In the genomic region with DNA sequence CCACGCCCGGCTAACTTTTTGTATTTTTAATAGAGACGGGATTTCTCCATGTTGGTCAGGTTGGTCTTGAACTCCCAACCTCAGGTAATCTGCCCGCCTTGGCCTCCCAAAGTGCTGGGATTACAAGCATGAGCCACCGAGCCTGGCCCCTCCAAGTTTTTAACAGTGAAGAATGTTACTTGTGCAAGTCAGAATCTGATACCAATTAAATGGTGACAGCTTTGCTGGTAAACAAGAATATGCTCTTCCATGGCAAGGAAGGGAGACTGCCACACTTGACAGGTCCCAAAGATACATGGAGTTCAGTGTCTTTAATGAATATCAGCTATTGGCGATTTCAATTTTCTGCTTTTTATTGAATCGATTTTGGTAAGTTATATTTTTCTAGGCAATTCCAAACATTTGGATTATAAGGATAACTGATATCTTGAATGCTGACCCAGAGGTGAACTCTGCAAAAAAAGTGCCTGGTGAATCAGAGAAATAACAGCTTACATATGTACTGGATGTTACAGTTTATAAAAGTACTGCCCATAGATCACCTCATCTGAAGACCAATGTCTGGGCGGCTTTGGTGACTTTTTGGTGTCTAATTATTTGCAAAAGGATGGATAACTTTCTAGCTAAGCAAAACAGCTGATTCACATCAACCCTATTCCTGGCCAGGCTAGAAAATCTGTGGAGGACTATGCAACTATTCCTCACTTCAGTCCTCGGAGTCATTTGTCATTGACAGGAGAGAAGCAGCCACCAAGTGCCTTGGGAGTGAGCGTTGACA, we compare ENCODE assay signal across 8 cellular contexts. TPM values are rescaled to one million over a fixed set of nuclear protein-coding genes. Genes with fewer than 3 reads are reported as not detected.
DNase-seq lines count a peak whose midpoint lies in the region; TF ChIP-seq lines count a peak whose summit lies in the region.

No MANE protein-coding gene starts in this region.

- H3K27me3 Mint-ChIP-seq in IgD-negative memory B cell: no peaks in the 10 kb centered on the region

- no peaks in the 10 kb centered on the region for H3K9me3 Mint-ChIP-seq in IgD-negative memory B cell

- peaks cover 4% of the 10 kb centered on the region for H3K36me3 Mint-ChIP-seq in IgD-negative memory B cell

- H3K4me1 ChIP-seq in muscle layer of duodenum (ENCODE audit: control insufficient read depth in 1 of 2, insufficient read depth in 2 of 2, low read length in 2 of 2): peaks cover 3 to 16% of the 10 kb centered on the region in 2 donors

- DNase-seq in AG04449 (ENCODE audit: low read depth, low spot score): no peak
- peak in 1 of 2 donors; percentile 16 for DNase-seq in cardiac fibroblast (ENCODE audit: low read depth in 2 of 2)
- no peak for DNase-seq in cerebellar nuclear complex (lab: John Stamatoyannopoulos, UW)
- DNase-seq in T1000 (lab: John Stamatoyannopoulos, UW): no peak
- no peak for DNase-seq in activated gamma-delta T cell treated with Interleukin-2 at 50 U/mL for 16 hours
- no peak for DNase-seq in COLO668 (lab: John Stamatoyannopoulos, UW; ENCODE audit: unreplicated experiment)

- no peaks in the 10 kb centered on the region for H3K9me3 ChIP-seq in muscle layer of duodenum (ENCODE audit: control insufficient read depth in 1 of 2, low read length in 2 of 2)

- no peak for TF ChIP-seq CTCF in AG04449 (IDR thresholded peaks at IDR 0.05; ENCODE audit: insufficient read depth, low read length, missing control alignments)
- TF ChIP-seq CTCF in cardiac fibroblast (IDR thresholded peaks at IDR 0.05; ENCODE audit: low read depth, low read length): no peak

- peak overlapping the region; percentile 83 to 96 (median 90) for H3K4me3 Mint-ChIP-seq in IgD-negative memory B cell

- CTCF ChIA-PET in AG04449 (lab: Yijun Ruan, JAX): interaction anchor here (0.7 to 5.7 kb wide), 15 partner anchors 7 to 299 kb away, joined by 3 to 97 read pairs (median 7); partner anchors contain the start of genes CLPX and RNU5B-1

- no peaks in the 10 kb centered on the region for H3K36me3 ChIP-seq in muscle layer of duodenum (ENCODE audit: control insufficient read depth in 1 of 2, insufficient read depth in 2 of 2, low read length in 2 of 2)

- H3K4me3 ChIP-seq in AG04449 (ENCODE audit: low read depth, low read length) (peak overlapping the region; percentile 69), cardiac fibroblast (replicated peaks in 1 of 2; ENCODE audit: low read depth in 2 of 2, low read length in 2 of 2) (peak overlapping the region; percentile 65 to 66), muscle layer of duodenum (ENCODE audit: low read depth in 1 of 2, low read length in 2 of 2) (peak overlapping the region; percentile 72 to 83)

- H3K4me1 Mint-ChIP-seq in IgD-negative memory B cell: peaks cover 25 to 35% (median 28%) of the 10 kb centered on the region in 3 donors

- H3K27ac Mint-ChIP-seq in IgD-negative memory B cell: peak overlapping the region in 2 of 3 donors; percentile 60 to 82

- H3K27ac ChIP-seq in muscle layer of duodenum (ENCODE audit: low read length): peak overlapping the region; percentile 14

- POLR2A ChIA-PET in AG04449 (lab: Yijun Ruan, JAX): interaction anchor here (1.2 to 3.3 kb wide), 3 partner anchors 10 to 100 kb away, joined by 4 to 42 read pairs (median 4); partner anchors contain the start of genes CLPX and RNU5B-1

- no peaks in the 10 kb centered on the region for H3K27me3 ChIP-seq in muscle layer of duodenum (ENCODE audit: low read depth, low read length)

RNA-seq across cellular contexts. Expression of gene PARP16, which starts 1.2 kb away (rescaled TPM):
- 23.5 TPM for polyA plus RNA-seq in IgD-negative memory B cell

RNA-seq across cellular contexts. Expression of gene RNU5A-1, which starts 10.4 kb away (rescaled TPM):
- polyA plus RNA-seq in IgD-negative memory B cell: not detected

RNA-seq across cellular contexts. Expression of gene RNU5B-1, which starts 19.0 kb away (rescaled TPM):
- polyA plus RNA-seq in IgD-negative memory B cell: not detected
